10 cellular contexts compared by ENCODE assay signal in genomic region chr12:4116251-4117111, GRCh38.
DNase-seq lines count a peak whose midpoint lies in the region; ATAC-seq, FAIRE-seq and TF ChIP-seq lines count a peak whose summit lies in the region.
"Had no signal": no experiment of that assay in that cellular context is flagged by ENCODE, and none has a peak within 500 bp of the region (broad histone marks: within the 10 kb centered on the region; RNA-seq: fewer than 3 reads in every experiment).

No MANE protein-coding gene starts in this region.

- POLR2A ChIA-PET in Panc1 (lab: Charles Lee): no interaction called here

- no peak for DNase-seq in GM12891 (ENCODE audit: insufficient read length, low spot score)
- DNase-seq in Panc1 (ENCODE audit: low read depth, low spot score): no peak
- peak; percentile 47 for DNase-seq in fibroblast of mammary gland (ENCODE audit: low read depth)
- DNase-seq in renal cortical epithelial cell (ENCODE audit: low read depth): peak; percentile 7
- DNase-seq in NCI-H1092 treated with DMSO at 0.1 percent for 48 hours (lab: John Stamatoyannopoulos, UW): no peak
- DNase-seq in left lung: no peak
- no peak for DNase-seq in ovary
- DNase-seq: activated gamma-delta T cell, PC-3 had no signal

- TF ChIP-seq EP300 in ovary (IDR thresholded peaks at IDR 0.05): no peak

- in situ Hi-C loops in Panc1 (cut with HindIII; ENCODE audit: low pct_unique_long_range_greater_than_20kb, low sequenced_read_pairs): no loop called here

- CTCF ChIA-PET in Panc1 (lab: Charles Lee): no interaction called here

- no peaks in the 10 kb centered on the region for H3K9me3 ChIP-seq in Panc1 (ENCODE audit: control insufficient read depth, insufficient read depth, low read depth, low read length)
- H3K9me3 ChIP-seq in left lung: no peaks in the 10 kb centered on the region
- no peaks in the 10 kb centered on the region for H3K9me3 ChIP-seq in ovary

- H3K4me1 ChIP-seq in Panc1 (ENCODE audit: control insufficient read depth, insufficient read depth, low read length): no peaks in the 10 kb centered on the region
- peaks cover 3 to 20% of the 10 kb centered on the region in 2 donors for H3K4me1 ChIP-seq in left lung
- H3K4me1 ChIP-seq in ovary (ENCODE audit: insufficient read depth): no peaks in the 10 kb centered on the region

- no peak overlapping the region for H3K27ac ChIP-seq in Panc1 (ENCODE audit: low read length)
- H3K27ac ChIP-seq in left lung: no peak overlapping the region
- H3K27ac ChIP-seq in ovary: no peak overlapping the region

- ATAC-seq in Panc1 (peak; percentile 48), HG02973 (IDR thresholded peaks at IDR 0.05; ENCODE audit: unreplicated experiment) (no peak), left lung (no peak)
- ATAC-seq: PC-3 had no signal

- FAIRE-seq in GM12891 (lab: Jason Lieb, UNC): peak; percentile 76

- no peaks in the 10 kb centered on the region for H3K36me3 ChIP-seq in Panc1 (ENCODE audit: control insufficient read depth, insufficient read depth, low read length)
- no peaks in the 10 kb centered on the region for H3K36me3 ChIP-seq in left lung
- no peaks in the 10 kb centered on the region for H3K36me3 ChIP-seq in ovary

- no peak overlapping the region for H3K4me3 ChIP-seq in Panc1 (ENCODE audit: low read depth in 2 of 2, low read length in 2 of 2)
- no peak overlapping the region for H3K4me3 ChIP-seq in fibroblast of mammary gland (ENCODE audit: control insufficient read depth, low read depth, low read length)
- H3K4me3 ChIP-seq in left lung: no peak overlapping the region
- H3K4me3 ChIP-seq in ovary: no peak overlapping the region

- no TSS peak for BruUV-seq in Panc1 (replicated peaks; lab: Mats Ljungman, UMichigan)

- no peak for TF ChIP-seq POLR2A in GM12891 (IDR thresholded peaks at IDR 0.05; ENCODE audit: low read depth, low read length)
- no peak for TF ChIP-seq POLR2A in ovary (IDR thresholded peaks at IDR 0.05)

- WGBS in ovary, 3 donors: 45 to 57% (median 52%) methylated on average over 12 of the region's 12 CpGs

- intact Hi-C loops in Panc1 (cut with micrococcal nuclease; ENCODE audit: unreplicated experiment): no loop called here
- intact Hi-C loops in left lung (cut with DNase I): no loop called here
- intact Hi-C loops in ovary (cut with DNase I): no loop called here

- no peaks in the 10 kb centered on the region; the same call in 1 of the 2 replicates for H3K27me3 ChIP-seq in Panc1 (ENCODE audit: control insufficient read depth, insufficient read depth, low read length)
- peaks cover 0 to 20% of the 10 kb centered on the region in 2 donors for H3K27me3 ChIP-seq in left lung
- H3K27me3 ChIP-seq in ovary: no peaks in the 10 kb centered on the region

- TF ChIP-seq CTCF in Panc1 (IDR thresholded peaks at IDR 0.05) (no peak), fibroblast of mammary gland (conservative IDR thresholded peaks at IDR 0.05; ENCODE audit: control insufficient read depth, insufficient read depth, low read depth, low read length) (no peak), left lung (IDR thresholded peaks at IDR 0.05) (no peak), ovary (IDR thresholded peaks at IDR 0.05) (no peak)

TF ChIP-seq in GM12891, 5 proteins besides CTCF, POLR2A, EP300 and RAD21:
- TF ChIP-seq PAX5 (IDR thresholded peaks at IDR 0.05; ENCODE audit: insufficient read depth, low read length, severe bottlenecking): no peak
- TF ChIP-seq SPI1 (IDR thresholded peaks at IDR 0.05; ENCODE audit: low read depth, low read length): peak; percentile 78

Comparison
In these comparisons a context has a peak if more than half of its experiments do, and no peak if none do; other contexts are left out.
1. DNase-seq: peak in fibroblast of mammary gland (single experiment) and renal cortical epithelial cell (single experiment); none in GM12891 (single experiment), Panc1 (single experiment), NCI-H1092 treated with DMSO at 0.1 percent for 48 hours (single experiment), left lung (0 of 2) and ovary (0 of 5).